In genomic region chr12:101823891-101824290, GRCh38 we compare ENCODE assay signal across 7 cellular contexts. TPM values are rescaled to one million over a fixed set of nuclear protein-coding genes. Genes with fewer than 3 reads are reported as not detected.
DNase-seq lines count a peak whose midpoint lies in the region; ATAC-seq and TF ChIP-seq lines count a peak whose summit lies in the region.

No MANE protein-coding gene starts in this region.

- H4K20me1 ChIP-seq in HCT116 (ENCODE audit: insufficient read depth) (no peaks in the 10 kb centered on the region), MM.1S (ENCODE audit: insufficient read depth, low read length) (peaks cover 2% of the 10 kb centered on the region; the same call in 1 of the 2 replicates)

- RAD21 ChIA-PET in HCT116 (lab: Charles Lee; ENCODE audit: low non-redundant PET in 1 of 2, low total read pairs in 2 of 2, uncharacterized antibody in 2 of 2, unreplicated experiment in 2 of 2) = no interaction called here

- H3K9me3 ChIP-seq in HCT116 (ENCODE audit: control insufficient read depth in 1 of 2, insufficient read depth in 1 of 2, low read depth in 1 of 2, low read length in 2 of 2) (no peaks in the 10 kb centered on the region), MM.1S (replicated peaks; ENCODE audit: insufficient read depth, low read length) (no peaks in the 10 kb centered on the region)

- TF ChIP-seq CTCF in HCT116 (IDR thresholded peaks at IDR 0.05 in 2 of 3, conservative IDR thresholded peaks at IDR 0.05 in 1 of 3; ENCODE audit: borderline replicate concordance in 1 of 3, insufficient read depth in 1 of 3, low read depth in 2 of 3, low read length in 2 of 3) = peak in 2 of 3 experiments; percentile 44 to 47; a peak in 4 of 6 replicates
- peak; percentile 55 for TF ChIP-seq CTCF in MM.1S (IDR thresholded peaks at IDR 0.05; ENCODE audit: low read length)
- TF ChIP-seq CTCF in lower leg skin (IDR thresholded peaks at IDR 0.05) = no peak

- POLR2A ChIA-PET in HCT116 (lab: Charles Lee) = no interaction called here

- no peak for TF ChIP-seq POLR2A in HCT116 (IDR thresholded peaks at IDR 0.05; ENCODE audit: borderline replicate concordance, extremely low read depth, insufficient read depth, insufficient read length)
- TF ChIP-seq POLR2A in lower leg skin (IDR thresholded peaks at IDR 0.05) = no peak

- no TSS peak for BruUV-seq in HCT116 (replicated peaks; lab: Mats Ljungman, UMichigan)

- H3K36me3 ChIP-seq in HCT116 (ENCODE audit: control insufficient read depth in 1 of 2, insufficient read depth in 2 of 2, low read length in 2 of 2) = no peaks in the 10 kb centered on the region
- H3K36me3 ChIP-seq in MM.1S (replicated peaks; ENCODE audit: insufficient read depth, low read length) = no peaks in the 10 kb centered on the region; the same call in 1 of the 2 replicates

- WGBS in lower leg skin, 2 donors = 7 to 15% methylated on average over 3 of the region's 3 CpGs

- peaks cover 32% of the 10 kb centered on the region for H3K79me2 ChIP-seq in HCT116 (ENCODE audit: insufficient read depth, low read length)
- H3K79me2 ChIP-seq in MM.1S (ENCODE audit: low read length) = peaks cover 98% of the 10 kb centered on the region

- no peak overlapping the region for H3K4me3 ChIP-seq in HCT116 (replicated peaks in 1 of 2; ENCODE audit: low read depth in 1 of 2, low read length in 2 of 2)
- no peak overlapping the region for H3K4me3 ChIP-seq in MM.1S (ENCODE audit: low read length)
- no peak overlapping the region for H3K4me3 ChIP-seq in lower leg skin (ENCODE audit: low read depth, poor library complexity, severe bottlenecking)

- DNase-seq in HCT116 (ENCODE audit: low read depth, low spot score) (peak; percentile 33), MM.1S (peak; percentile 88), cerebellum (ENCODE audit: low spot score) (peak; percentile 24), lower leg skin (ENCODE audit: low spot score in 2 of 2) (peak; percentile 79 to 90)
- DNase-seq in activated CD4-positive, alpha-beta T cell treated with anti-CD3 and anti-CD28 coated beads for 1 hour = peak; percentile 43
- peak; percentile 9 to 42 for DNase-seq in stimulated activated CD8-positive, alpha-beta memory T cell treated with anti-CD3 and anti-CD28 coated beads, Interleukin-2, amount 100 ng/mL, for 1 hour (ENCODE audit: low read depth in 2 of 2)

- intact Hi-C loops in HCT116 (cut with micrococcal nuclease) = no loop called here
- intact Hi-C loops in lower leg skin (cut with DNase I; ENCODE audit: low total_unique reads) = no loop called here

- H3F3A ChIP-seq in MM.1S (ENCODE audit: insufficient read depth, low read length) = peaks cover 18% of the 10 kb centered on the region

- no peak for TF ChIP-seq RAD21 in HCT116 (IDR thresholded peaks at IDR 0.05; ENCODE audit: low read depth)

- H3K9ac ChIP-seq in HCT116 (ENCODE audit: low read length) (no peak overlapping the region), MM.1S (ENCODE audit: low read length) (no peak overlapping the region)

- no peaks in the 10 kb centered on the region for H3K9me2 ChIP-seq in HCT116 (ENCODE audit: insufficient read depth)
- no peaks in the 10 kb centered on the region for H3K9me2 ChIP-seq in MM.1S (replicated peaks; ENCODE audit: insufficient read depth, low read length)

- H3K27me3 ChIP-seq in HCT116 (ENCODE audit: insufficient read depth, low read length) (no peaks in the 10 kb centered on the region), MM.1S (replicated peaks; ENCODE audit: insufficient read depth, low read length) (no peaks in the 10 kb centered on the region)

- CTCF ChIA-PET in HCT116 (lab: Charles Lee) = interaction anchor here (0.6 to 1.2 kb wide), 3 partner anchors 44 to 142 kb away, joined by 3 read pairs; no protein-coding TSS in a partner anchor

- peak; percentile 59 for ATAC-seq in GM18499 (IDR thresholded peaks at IDR 0.05; ENCODE audit: insufficient read depth, unreplicated experiment)
- ATAC-seq in HCT116 = peak; percentile 96

- peaks cover 0 to 7% of the 10 kb centered on the region in 2 experiments; a peak in 3 of 4 replicates for H3K4me1 ChIP-seq in HCT116 (ENCODE audit: control insufficient read depth in 1 of 2, insufficient read depth in 2 of 2, low read length in 2 of 2)
- H3K4me1 ChIP-seq in MM.1S (ENCODE audit: low read length) = peaks cover 56% of the 10 kb centered on the region

- H2AFZ ChIP-seq in HCT116 (ENCODE audit: low read depth, low read length, poor library complexity, severe bottlenecking) (no peak overlapping the region), MM.1S (ENCODE audit: low read length) (no peak overlapping the region)

- peak overlapping the region; percentile 22; the same call in 1 of the 2 replicates for H3K4me2 ChIP-seq in HCT116 (ENCODE audit: low read length)
- peak overlapping the region; percentile 9; the same call in 1 of the 2 replicates for H3K4me2 ChIP-seq in MM.1S (ENCODE audit: low read depth, low read length)

- H3K27ac ChIP-seq in HCT116 (ENCODE audit: low read depth, low read length) (no peak overlapping the region), MM.1S (ENCODE audit: low read length) (peak overlapping the region; percentile 17; the same call in 1 of the 2 replicates)

TF ChIP-seq in HCT116, 20 proteins besides CTCF, POLR2A, EP300 and RAD21:
- TF ChIP-seq SRF (IDR thresholded peaks at IDR 0.05; ENCODE audit: low read depth) (no peak), ZNF274 (IDR thresholded peaks at IDR 0.05; ENCODE audit: low read depth, low read length) (no peak), ZBTB33 (IDR thresholded peaks at IDR 0.05; ENCODE audit: extremely low read depth, insufficient replicate concordance, low read length) (no peak), JUND (IDR thresholded peaks at IDR 0.05) (no peak), EGR1 (IDR thresholded peaks at IDR 0.05; ENCODE audit: low read depth) (no peak), FOSL1 (IDR thresholded peaks at IDR 0.05; ENCODE audit: low read depth) (no peak), YY1 (IDR thresholded peaks at IDR 0.05; ENCODE audit: extremely low read depth, insufficient replicate concordance, low read depth, low read length) (no peak), SIN3A (IDR thresholded peaks at IDR 0.05; ENCODE audit: low read depth) (no peak), CEBPB (IDR thresholded peaks at IDR 0.05; ENCODE audit: low read depth) (no peak), ELF1 (IDR thresholded peaks at IDR 0.05; ENCODE audit: borderline replicate concordance, low read depth) (no peak), SP1 (IDR thresholded peaks at IDR 0.05; ENCODE audit: low read depth) (no peak), TCF7L2 (IDR thresholded peaks at IDR 0.05; ENCODE audit: borderline replicate concordance, extremely low read depth, insufficient read depth, insufficient read length) (no peak), POLR2AphosphoS5 (IDR thresholded peaks at IDR 0.05; ENCODE audit: low read depth, low read length) (no peak), CBX3 (IDR thresholded peaks at IDR 0.05; ENCODE audit: low read depth) (no peak), ZFX (IDR thresholded peaks at IDR 0.05) (no peak)
- TF ChIP-seq, protein P1, sequence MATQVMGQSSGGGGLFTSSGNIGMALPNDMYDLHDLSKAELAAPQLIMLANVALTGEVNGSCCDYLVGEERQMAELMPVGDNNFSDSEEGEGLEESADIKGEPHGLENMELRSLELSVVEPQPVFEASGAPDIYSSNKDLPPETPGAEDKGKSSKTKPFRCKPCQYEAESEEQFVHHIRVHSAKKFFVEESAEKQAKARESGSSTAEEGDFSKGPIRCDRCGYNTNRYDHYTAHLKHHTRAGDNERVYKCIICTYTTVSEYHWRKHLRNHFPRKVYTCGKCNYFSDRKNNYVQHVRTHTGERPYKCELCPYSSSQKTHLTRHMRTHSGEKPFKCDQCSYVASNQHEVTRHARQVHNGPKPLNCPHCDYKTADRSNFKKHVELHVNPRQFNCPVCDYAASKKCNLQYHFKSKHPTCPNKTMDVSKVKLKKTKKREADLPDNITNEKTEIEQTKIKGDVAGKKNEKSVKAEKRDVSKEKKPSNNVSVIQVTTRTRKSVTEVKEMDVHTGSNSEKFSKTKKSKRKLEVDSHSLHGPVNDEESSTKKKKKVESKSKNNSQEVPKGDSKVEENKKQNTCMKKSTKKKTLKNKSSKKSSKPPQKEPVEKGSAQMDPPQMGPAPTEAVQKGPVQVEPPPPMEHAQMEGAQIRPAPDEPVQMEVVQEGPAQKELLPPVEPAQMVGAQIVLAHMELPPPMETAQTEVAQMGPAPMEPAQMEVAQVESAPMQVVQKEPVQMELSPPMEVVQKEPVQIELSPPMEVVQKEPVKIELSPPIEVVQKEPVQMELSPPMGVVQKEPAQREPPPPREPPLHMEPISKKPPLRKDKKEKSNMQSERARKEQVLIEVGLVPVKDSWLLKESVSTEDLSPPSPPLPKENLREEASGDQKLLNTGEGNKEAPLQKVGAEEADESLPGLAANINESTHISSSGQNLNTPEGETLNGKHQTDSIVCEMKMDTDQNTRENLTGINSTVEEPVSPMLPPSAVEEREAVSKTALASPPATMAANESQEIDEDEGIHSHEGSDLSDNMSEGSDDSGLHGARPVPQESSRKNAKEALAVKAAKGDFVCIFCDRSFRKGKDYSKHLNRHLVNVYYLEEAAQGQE (IDR thresholded peaks at IDR 0.05; ENCODE audit: low read depth) = no peak
- TF ChIP-seq, protein P2, sequence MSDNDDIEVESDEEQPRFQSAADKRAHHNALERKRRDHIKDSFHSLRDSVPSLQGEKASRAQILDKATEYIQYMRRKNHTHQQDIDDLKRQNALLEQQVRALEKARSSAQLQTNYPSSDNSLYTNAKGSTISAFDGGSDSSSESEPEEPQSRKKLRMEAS (IDR thresholded peaks at IDR 0.05) = no peak

RNA-seq across cellular contexts. Expression of gene GNPTAB, which starts 6.9 kb away (rescaled TPM):
- total RNA-seq in HCT116 (2021; ENCODE audit: unreplicated experiment) = 41.4 TPM
- 10.9 and 13.9 TPM in 2 replicates for polyA plus RNA-seq in HCT116 (2012)
- 89.6 TPM for total RNA-seq in cerebellum
- 10 to 100 TPM; 24.3 to 45.9 (median 32.6) TPM for total RNA-seq in lower leg skin

RNA-seq across cellular contexts. Expression of gene DRAM1, which starts 53.5 kb away (rescaled TPM):
- total RNA-seq in HCT116 (2021; ENCODE audit: unreplicated experiment) (20.3 TPM), cerebellum (1.5 TPM), lower leg skin (1 to 10 TPM; 4.5 to 8.1 (median 5.9) TPM)
- 11.4 and 12.7 TPM in 2 replicates for polyA plus RNA-seq in HCT116 (2012)

Comparison
In these comparisons a context has a peak if more than half of its experiments do, and no peak if none do; other contexts are left out.
1. DNase-seq: peak in every context shown above with its lines; median percentile 88 in MM.1S; 84 in lower leg skin; 43 in activated CD4-positive, alpha-beta T cell treated with anti-CD3 and anti-CD28 coated beads for 1 hour; 33 in HCT116; 26 in stimulated activated CD8-positive, alpha-beta memory T cell treated with anti-CD3 and anti-CD28 coated beads, Interleukin-2, amount 100 ng/mL, for 1 hour; 24 in cerebellum.
2. CTCF ChIP-seq: peak in HCT116 (2 of 3) and MM.1S (single experiment); none in lower leg skin (0 of 3).